9 cellular contexts compared by ENCODE assay signal in genomic region chr20:23365390-23366165, GRCh38. TPM values are rescaled to one million over a fixed set of nuclear protein-coding genes. Genes with fewer than 3 reads are reported as not detected.
DNase-seq lines count a peak whose midpoint lies in the region; ATAC-seq and TF ChIP-seq lines count a peak whose summit lies in the region.
"Had no signal": no experiment of that assay in that cellular context is flagged by ENCODE, and none has a peak within 500 bp of the region (broad histone marks: within the 10 kb centered on the region; RNA-seq: fewer than 3 reads in every experiment).

No MANE protein-coding gene starts in this region.

- TF ChIP-seq CTCF in NB4 (IDR thresholded peaks at IDR 0.05; ENCODE audit: low read depth, low read length) (no peak), dorsolateral prefrontal cortex (IDR thresholded peaks at IDR 0.05 in 54 of 56, conservative IDR thresholded peaks at IDR 0.05 in 2 of 56; ENCODE audit: low read depth in 1 of 56, partially characterized antibody in 56 of 56) (no peak), osteoblast (IDR thresholded peaks at IDR 0.05; ENCODE audit: extremely low read depth, low read depth, low read length) (no peak), gastroesophageal sphincter (IDR thresholded peaks at IDR 0.05) (no peak)

- peaks cover 54% of the 10 kb centered on the region for H3K4me1 ChIP-seq in osteoblast (ENCODE audit: insufficient read depth, low read length)
- H3K4me1 ChIP-seq in gastroesophageal sphincter: peaks cover 2 to 68% (median 24%) of the 10 kb centered on the region in 3 donors

- peak overlapping the region; percentile 51 for H3K4me3 Mint-ChIP-seq in activated CD4-positive, alpha-beta T cell treated with anti-CD3 and anti-CD28 coated beads, Interleukin-2, amount 10 ng/mL, durations not matched to agents 24 days and 14 days

- peak overlapping the region; percentile 9 for H3K4me3 ChIP-seq in NB4 (ENCODE audit: low read depth, low read length)
- H3K4me3 ChIP-seq in dorsolateral prefrontal cortex: peak overlapping the region in 18 of 59 donors; percentile 1 to 41 (median 21)
- no peak overlapping the region for H3K4me3 ChIP-seq in osteoblast (ENCODE audit: insufficient read depth, low read length)
- no peak overlapping the region for H3K4me3 ChIP-seq in gastroesophageal sphincter

- peaks cover 2% of the 10 kb centered on the region for H3K27me3 Mint-ChIP-seq in activated CD4-positive, alpha-beta T cell treated with anti-CD3 and anti-CD28 coated beads, Interleukin-2, amount 10 ng/mL, durations not matched to agents 24 days and 14 days

- no peak for TF ChIP-seq EP300 in gastroesophageal sphincter (IDR thresholded peaks at IDR 0.05)

- intact Hi-C loops in activated CD4-positive, alpha-beta T cell treated with anti-CD3 and anti-CD28 coated beads, Interleukin-2, amount 10 ng/mL, durations not matched to agents 24 days and 14 days (cut with micrococcal nuclease): loop anchor here (1.0 kb wide), 1 partner anchor 35 kb away; no protein-coding TSS in a partner anchor
- intact Hi-C loops in dorsolateral prefrontal cortex (cut with DNase I): no loop called here

- H3K9me3 ChIP-seq in osteoblast (ENCODE audit: low read depth, low read length) (no peaks in the 10 kb centered on the region), gastroesophageal sphincter (no peaks in the 10 kb centered on the region)

- 80 to 94% methylated on average over 4 to 43 of the region's 65 CpGs for WGBS in gastroesophageal sphincter (ENCODE audit: low coverage in 1 of 2), 2 donors

- H4K20me1 ChIP-seq in osteoblast (ENCODE audit: insufficient read depth, low read length): peaks cover 47% of the 10 kb centered on the region

- H3K4me1 Mint-ChIP-seq in activated CD4-positive, alpha-beta T cell treated with anti-CD3 and anti-CD28 coated beads, Interleukin-2, amount 10 ng/mL, durations not matched to agents 24 days and 14 days: peaks cover 48% of the 10 kb centered on the region

- H3K9me3 Mint-ChIP-seq in activated CD4-positive, alpha-beta T cell treated with anti-CD3 and anti-CD28 coated beads, Interleukin-2, amount 10 ng/mL, durations not matched to agents 24 days and 14 days: no peaks in the 10 kb centered on the region

- DNase-seq in activated CD4-positive, alpha-beta T cell treated with anti-CD3 and anti-CD28 coated beads, Interleukin-2, amount 10 ng/mL, durations not matched to agents 24 days and 14 days: no peak
- DNase-seq in activated CD4-positive, alpha-beta T cell treated with anti-CD3 and anti-CD28 coated beads for 4 hours: no peak
- no peak for DNase-seq in NB4 (ENCODE audit: low read depth)
- no peak for DNase-seq in dorsolateral prefrontal cortex
- no peak for DNase-seq in osteoblast (ENCODE audit: insufficient read length, low spot score, missing footprints)
- no peak for DNase-seq in SKM-1 treated with dmso at 0.1 percent for 144 hours (lab: John Stamatoyannopoulos, UW; ENCODE audit: unreplicated experiment)
- DNase-seq in DMS53 (lab: John Stamatoyannopoulos, UW): no peak
- DNase-seq: activated CD4-positive, CD25-positive, alpha-beta regulatory T cell treated with anti-CD3 and anti-CD28 coated beads, Interleukin-2, amount 50 U/mL, for 72 hours had no signal

- ATAC-seq in gastroesophageal sphincter: no peak

- H3K4me2 ChIP-seq in osteoblast (ENCODE audit: insufficient read depth, low read length): peak overlapping the region; percentile 32

- peak overlapping the region; percentile 60 for H3K27ac Mint-ChIP-seq in activated CD4-positive, alpha-beta T cell treated with anti-CD3 and anti-CD28 coated beads, Interleukin-2, amount 10 ng/mL, durations not matched to agents 24 days and 14 days

- peaks cover 50% of the 10 kb centered on the region for H3K36me3 ChIP-seq in osteoblast (ENCODE audit: insufficient read depth, low read length)
- peaks cover 0 to 41% of the 10 kb centered on the region in 2 donors for H3K36me3 ChIP-seq in gastroesophageal sphincter

- H3K27ac ChIP-seq in dorsolateral prefrontal cortex (peak overlapping the region in 31 of 59 donors; percentile 1 to 62 (median 20)), osteoblast (ENCODE audit: low read depth, low read length) (no peak overlapping the region), gastroesophageal sphincter (peak overlapping the region in 1 of 4 donors; percentile 22)

- peaks cover 79% of the 10 kb centered on the region for H3K79me2 ChIP-seq in osteoblast (ENCODE audit: insufficient read depth, low read length)

- H3K36me3 Mint-ChIP-seq in activated CD4-positive, alpha-beta T cell treated with anti-CD3 and anti-CD28 coated beads, Interleukin-2, amount 10 ng/mL, durations not matched to agents 24 days and 14 days (ENCODE audit: low read depth): peaks cover 55% of the 10 kb centered on the region

- H2AFZ ChIP-seq in osteoblast (ENCODE audit: low read length): no peak overlapping the region

- TF ChIP-seq POLR2A in NB4 (IDR thresholded peaks at IDR 0.05; ENCODE audit: extremely low read depth, insufficient read length) (no peak), gastroesophageal sphincter (IDR thresholded peaks at IDR 0.05) (no peak)

- H3K27me3 ChIP-seq in dorsolateral prefrontal cortex: no peaks in the 10 kb centered on the region
- H3K27me3 ChIP-seq in osteoblast (ENCODE audit: insufficient read depth, low read length): no peaks in the 10 kb centered on the region
- no peaks in the 10 kb centered on the region for H3K27me3 ChIP-seq in gastroesophageal sphincter

RNA-seq across cellular contexts. Expression of gene GZF1, which starts 3.6 kb away (rescaled TPM):
- 10.3 and 14.7 TPM in 2 replicates for total RNA-seq in activated CD4-positive, alpha-beta T cell treated with anti-CD3 and anti-CD28 coated beads, Interleukin-2, amount 10 ng/mL, durations not matched to agents 24 days and 14 days
- total RNA-seq in dorsolateral prefrontal cortex (10 to 100 TPM; 16.7 to 45.4 (median 26.8) TPM), osteoblast (13.0 and 14.5 TPM in 2 replicates), gastroesophageal sphincter (10 to 100 TPM; 13.5 to 18.8 (median 17.4) TPM)

RNA-seq across cellular contexts. Expression of gene NXT1, which starts 15.0 kb away (rescaled TPM):
- total RNA-seq in activated CD4-positive, alpha-beta T cell treated with anti-CD3 and anti-CD28 coated beads, Interleukin-2, amount 10 ng/mL, durations not matched to agents 24 days and 14 days: 57.0 and 59.9 TPM in 2 replicates
- total RNA-seq in dorsolateral prefrontal cortex (10 to 100 TPM in 4 of 120 experiments, 1 to 10 TPM in 116; 3.2 to 13.1 (median 6.7) TPM), osteoblast (12.7 and 18.5 TPM in 2 replicates), gastroesophageal sphincter (10 to 100 TPM; 21.3 to 42.0 (median 26.5) TPM)

RNA-seq across cellular contexts. Expression of gene NAPB, which starts 55.7 kb away (rescaled TPM):
- 13.6 and 14.2 TPM in 2 replicates for total RNA-seq in activated CD4-positive, alpha-beta T cell treated with anti-CD3 and anti-CD28 coated beads, Interleukin-2, amount 10 ng/mL, durations not matched to agents 24 days and 14 days
- total RNA-seq in dorsolateral prefrontal cortex (100 to 1,000 TPM in 116 of 120 experiments, 10 to 100 TPM in 4; 68.5 to 495 (median 303) TPM), osteoblast (9.4 and 14.1 TPM in 2 replicates), gastroesophageal sphincter (10 to 100 TPM; 14.0 to 20.1 (median 18.1) TPM)
